Comparison of ENCODE assay signal across 11 cellular contexts in the genomic region with DNA sequence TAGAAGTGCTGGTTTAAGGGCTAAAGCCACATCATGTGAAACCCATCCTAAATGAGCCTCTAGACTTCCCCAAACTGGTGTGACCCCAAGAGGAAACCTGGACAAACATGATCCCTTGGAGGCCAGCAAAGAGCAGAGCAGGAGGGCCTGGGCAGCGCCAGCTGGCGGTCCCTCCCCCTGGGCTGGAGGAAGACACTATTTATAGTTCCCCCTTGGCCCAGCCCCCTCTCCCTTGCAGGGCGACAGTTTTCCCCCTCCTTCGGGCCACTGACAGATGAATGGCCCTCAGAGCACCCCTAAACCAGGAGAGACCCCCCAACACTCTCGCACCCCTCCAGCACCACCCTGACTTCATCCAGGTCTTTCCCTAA. TPM values are rescaled to one million over a fixed set of nuclear protein-coding genes. Genes with fewer than 3 reads are reported as not detected.
A peak's percentile ranks its signal among the peaks of the same experiment; 100 is the strongest.
DNase-seq lines count a peak whose midpoint lies in the region; ATAC-seq and TF ChIP-seq lines count a peak whose summit lies in the region.
"Had no signal": no experiment of that assay in that cellular context is flagged by ENCODE, and none has a peak within 500 bp of the region (broad histone marks: within the 10 kb centered on the region; RNA-seq: fewer than 3 reads in every experiment).

No MANE protein-coding gene starts in this region.

- H3K27ac ChIP-seq in ascending aorta (peak overlapping the region; percentile 69 to 83), left lung (peak overlapping the region; percentile 42 to 66), testis (peak overlapping the region in 1 of 2 donors; percentile 59)

- peaks cover 15 to 34% of the 10 kb centered on the region in 2 donors for H3K4me1 ChIP-seq in ascending aorta
- peaks cover 10 to 80% of the 10 kb centered on the region in 2 donors for H3K4me1 ChIP-seq in left lung
- H3K4me1 ChIP-seq in testis, result peaks cover 39% of the 10 kb centered on the region

- no peak for TF ChIP-seq POLR2A in testis (IDR thresholded peaks at IDR 0.05)

- H3K27me3 ChIP-seq in ascending aorta, result no peaks in the 10 kb centered on the region
- H3K27me3 ChIP-seq in left lung, result no peaks in the 10 kb centered on the region
- H3K27me3 ChIP-seq in testis, result no peaks in the 10 kb centered on the region

- WGBS in testis, 2 donors, result 30 to 39% methylated on average over 5 of the region's 5 CpGs

- intact Hi-C loops in ascending aorta (cut with DNase I) (loop anchor here (1.0 kb wide), 1 partner anchor 75 kb away; a partner anchor contains a TSS), left lung (cut with DNase I) (no loop called here), testis (cut with DNase I; ENCODE audit: low total_unique reads) (no loop called here)

- H3K9me3 ChIP-seq in ascending aorta (no peaks in the 10 kb centered on the region), left lung (no peaks in the 10 kb centered on the region), testis (no peaks in the 10 kb centered on the region)

- DNase-seq in NCI-H510A treated with DMSO at 0.1 percent for 48 hours (lab: John Stamatoyannopoulos, UW) (peak; percentile 10), NCI-H510A (lab: John Stamatoyannopoulos, UW) (no peak), ascending aorta (ENCODE audit: low spot score in 2 of 2) (no peak), left lung (peak in 1 of 2 donors; percentile 71), testis (peak; percentile 39), AG08395 (ENCODE audit: low spot score) (no peak), left lobe of liver (ENCODE audit: low spot score) (no peak)
- DNase-seq: effector memory CD4-positive, alpha-beta T cell; NCI-H526 treated with DMSO at 0.1 percent for 48 hours had no signal

- ATAC-seq in left lung (no peak), left lobe of liver (no peak), HG02623 (IDR thresholded peaks at IDR 0.05; ENCODE audit: unreplicated experiment) (no peak)

- peak overlapping the region; percentile 42 to 71 for H3K4me3 ChIP-seq in ascending aorta
- peak overlapping the region; percentile 9 to 28 for H3K4me3 ChIP-seq in left lung
- no peak overlapping the region for H3K4me3 ChIP-seq in testis

- H3K36me3 ChIP-seq in ascending aorta (no peaks in the 10 kb centered on the region), left lung (no peaks in the 10 kb centered on the region), testis (ENCODE audit: low read depth, missing control alignments) (no peaks in the 10 kb centered on the region)

- no peak for TF ChIP-seq CTCF in ascending aorta (IDR thresholded peaks at IDR 0.05)
- TF ChIP-seq CTCF in left lung (IDR thresholded peaks at IDR 0.05), result no peak
- TF ChIP-seq CTCF in testis (IDR thresholded peaks at IDR 0.05), result no peak

RNA-seq across cellular contexts. Expression of a gene that starts 2.9 kb away (rescaled TPM):
- total RNA-seq in ascending aorta, result not detected
- under 1 TPM in 1 of 2 donors, not detected in 1; 0.37 TPM for total RNA-seq in left lung
- 1 to 10 TPM in 1 of 2 donors, under 1 TPM in 1; 0.87 to 1.2 TPM for total RNA-seq in testis
- polyA plus RNA-seq in testis (ENCODE audit: insufficient read depth, low read depth, low replicate concordance), result 0.86 TPM
- not detected for total RNA-seq in left lobe of liver
- total RNA-seq: activated CD8-positive, alpha-beta memory T cell treated with anti-CD3 and anti-CD28 coated beads for 36 hours had no signal

RNA-seq across cellular contexts. Expression of a gene that starts 4.0 kb away (rescaled TPM):
- total RNA-seq in ascending aorta, result 3.7 TPM
- total RNA-seq in left lung, result 10 to 100 TPM in 1 of 2 donors, 1 to 10 TPM in 1; 7.8 to 16.1 TPM
- 100 to 1,000 TPM; 134 to 136 TPM for total RNA-seq in testis
- 57.3 TPM for polyA plus RNA-seq in testis (ENCODE audit: insufficient read depth, low read depth, low replicate concordance)
- total RNA-seq in left lobe of liver, result 1.3 TPM

RNA-seq across cellular contexts. Expression of a gene that starts 34.5 kb away (rescaled TPM):
- total RNA-seq in ascending aorta (22.2 TPM), left lung (1 to 10 TPM; 7.2 to 9.2 TPM), testis (10 to 100 TPM; 34.1 to 39.1 TPM), left lobe of liver (2.5 TPM)
- 19.9 TPM for polyA plus RNA-seq in testis (ENCODE audit: insufficient read depth, low read depth, low replicate concordance)

RNA-seq across cellular contexts. Expression of a gene that starts 48.8 kb away (rescaled TPM):
- total RNA-seq in ascending aorta (193 TPM), left lung (100 to 1,000 TPM; 148 to 203 TPM), testis (100 to 1,000 TPM; 282 to 287 TPM), left lobe of liver (232 TPM)
- polyA plus RNA-seq in testis (ENCODE audit: insufficient read depth, low read depth, low replicate concordance), result 281 TPM

RNA-seq across cellular contexts. Expression of a gene that starts 56.7 kb away (rescaled TPM):
- total RNA-seq in ascending aorta (218 TPM), left lung (100 to 1,000 TPM; 179 to 206 TPM), testis (100 to 1,000 TPM; 101 to 146 TPM), left lobe of liver (97.9 TPM)
- polyA plus RNA-seq in testis (ENCODE audit: insufficient read depth, low read depth, low replicate concordance), result 117 TPM

Comparison
In these comparisons a context has a peak if more than half of its experiments do, and no peak if none do; other contexts are left out.
1. DNase-seq: peak in NCI-H510A treated with DMSO at 0.1 percent for 48 hours (single experiment) and testis (single experiment); none in NCI-H510A (single experiment), ascending aorta (0 of 2), AG08395 (single experiment) and left lobe of liver (single experiment).
2. H3K4me3 ChIP-seq: peak in ascending aorta (2 of 2) and left lung (2 of 2); none in testis (0 of 2).
3. RNA of a gene that starts 4.0 kb away (total RNA-seq): 134 to 136 TPM in testis; 7.8 to 16.1 TPM in left lung, 3.7 TPM in ascending aorta (single experiment) and 1.3 TPM in left lobe of liver (single experiment); every median in the first group is over 4 times any median in the second.